Comparison of ENCODE assay signal across 8 cellular contexts in the genomic region with DNA sequence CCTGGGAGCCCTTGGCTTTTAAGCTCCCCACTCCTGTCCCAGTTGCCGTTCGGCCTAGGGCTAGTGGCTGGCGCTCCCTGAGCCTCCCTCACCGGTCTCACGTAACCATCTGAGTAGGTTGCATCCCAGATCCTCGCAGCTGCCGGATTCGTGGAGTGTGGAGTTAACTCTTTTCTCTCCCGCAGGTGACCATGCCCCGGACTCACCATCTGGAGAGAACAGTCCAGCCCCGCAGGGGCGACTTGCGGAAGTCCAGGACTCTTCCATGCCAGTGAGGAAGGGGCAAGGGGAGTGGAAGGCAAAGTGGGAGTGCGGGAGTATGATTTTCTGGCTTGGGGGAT. TPM values are rescaled to one million over a fixed set of nuclear protein-coding genes. Genes with fewer than 3 reads are reported as not detected.
DNase-seq lines count a peak whose midpoint lies in the region; ATAC-seq and TF ChIP-seq lines count a peak whose summit lies in the region.

No MANE protein-coding gene starts in this region.

- peak overlapping the region; percentile 100 for H3K27ac ChIP-seq in VCaP
- H3K27ac ChIP-seq in gastroesophageal sphincter, result peak overlapping the region; percentile 90 to 99 (median 96)
- H3K27ac ChIP-seq in rectal smooth muscle tissue (ENCODE audit: low read depth, low read length), result peak overlapping the region; percentile 99

- WGBS in gastroesophageal sphincter (ENCODE audit: low coverage in 1 of 2), 2 donors, result 0 to 25% methylated on average over 1 to 5 of the region's 14 CpGs

- H3K36me3 ChIP-seq in H7 (replicated peaks; ENCODE audit: control insufficient read depth, insufficient read depth, low read length) (peaks cover 34% of the 10 kb centered on the region), gastroesophageal sphincter (peaks cover 0 to 48% of the 10 kb centered on the region in 2 donors), rectal smooth muscle tissue (ENCODE audit: control insufficient read depth, insufficient read depth, low read length) (peaks cover 24% of the 10 kb centered on the region)

- peak overlapping the region; percentile 93 for H3K4me3 ChIP-seq in H7 (ENCODE audit: insufficient read depth, low read depth, low read length)
- peak overlapping the region; percentile 61 to 95 for H3K4me3 ChIP-seq in gastroesophageal sphincter
- H3K4me3 ChIP-seq in rectal smooth muscle tissue (ENCODE audit: low read length), result peak overlapping the region; percentile 96

- H3K27me3 ChIP-seq in H7 (ENCODE audit: control insufficient read depth, insufficient read depth, low read length) (no peaks in the 10 kb centered on the region), gastroesophageal sphincter (no peaks in the 10 kb centered on the region), rectal smooth muscle tissue (ENCODE audit: control insufficient read depth, insufficient read depth, low read length) (no peaks in the 10 kb centered on the region)

- no peaks in the 10 kb centered on the region for H3K9me3 ChIP-seq in gastroesophageal sphincter

- TF ChIP-seq POLR2A in gastroesophageal sphincter (IDR thresholded peaks at IDR 0.05), result no peak

- no peak for ATAC-seq in gastroesophageal sphincter
- ATAC-seq in activated CD4-positive, CD25-positive, alpha-beta regulatory T cell treated with anti-CD3 and anti-CD28 coated beads, Interleukin-2, amount 50 U/mL, for 24 hours, result no peak
- ATAC-seq in GM18517 (IDR thresholded peaks at IDR 0.05; ENCODE audit: unreplicated experiment), result no peak

- H3K4me1 ChIP-seq in gastroesophageal sphincter (peaks cover 0 to 66% (median 19%) of the 10 kb centered on the region in 3 donors), rectal smooth muscle tissue (ENCODE audit: control insufficient read depth, insufficient read depth, low read length) (peaks cover 25% of the 10 kb centered on the region)

- TF ChIP-seq CTCF in VCaP (conservative IDR thresholded peaks at IDR 0.05) (no peak), gastroesophageal sphincter (IDR thresholded peaks at IDR 0.05) (no peak)

- H3K9ac ChIP-seq in rectal smooth muscle tissue (ENCODE audit: low read length), result peak overlapping the region; percentile 91

- DNase-seq in H7 (no peak), NCI-H1048 (lab: John Stamatoyannopoulos, UW) (no peak), NCI-H510A treated with DMSO at 0.1 percent for 48 hours (lab: John Stamatoyannopoulos, UW) (no peak)

- TF ChIP-seq EP300 in gastroesophageal sphincter (IDR thresholded peaks at IDR 0.05), result no peak

RNA-seq across cellular contexts. Expression of a gene that starts 0.9 kb away (rescaled TPM):
- 38.0 and 49.7 TPM in 2 replicates for total RNA-seq in H7 (2014; rRNA removed; shearing (Covaris generic))
- total RNA-seq in gastroesophageal sphincter, result 10 to 100 TPM; 37.2 to 71.7 (median 60.8) TPM

RNA-seq across cellular contexts. Expression of a gene that starts 3.2 kb away (rescaled TPM):
- total RNA-seq in H7 (2014; rRNA removed; shearing (Covaris generic)), result 916 and 1,083 TPM in 2 replicates
- total RNA-seq in gastroesophageal sphincter, result 100 to 1,000 TPM; 559 to 895 (median 639) TPM

RNA-seq across cellular contexts. Expression of a gene that starts 11.5 kb away (rescaled TPM):
- total RNA-seq in H7 (2014; rRNA removed; shearing (Covaris generic)), result 8.5 and 13.2 TPM in 2 replicates
- 10 to 100 TPM; 55.6 to 92.8 (median 81.2) TPM for total RNA-seq in gastroesophageal sphincter

RNA-seq across cellular contexts. Expression of a gene that starts 18.5 kb away (rescaled TPM):
- not detected in 2 replicates for total RNA-seq in H7 (2014; rRNA removed; shearing (Covaris generic))
- 1 to 10 TPM in 1 of 4 donors, under 1 TPM in 2, not detected in 1; 0.52 to 3.6 (median 0.94) TPM for total RNA-seq in gastroesophageal sphincter

RNA-seq across cellular contexts. Expression of a gene that starts 27.1 kb away (rescaled TPM):
- 113 and 139 TPM in 2 replicates for total RNA-seq in H7 (2014; rRNA removed; shearing (Covaris generic))
- 10 to 100 TPM; 35.2 to 62.3 (median 54.6) TPM for total RNA-seq in gastroesophageal sphincter
